8 cellular contexts compared by ENCODE assay signal in the genomic region with DNA sequence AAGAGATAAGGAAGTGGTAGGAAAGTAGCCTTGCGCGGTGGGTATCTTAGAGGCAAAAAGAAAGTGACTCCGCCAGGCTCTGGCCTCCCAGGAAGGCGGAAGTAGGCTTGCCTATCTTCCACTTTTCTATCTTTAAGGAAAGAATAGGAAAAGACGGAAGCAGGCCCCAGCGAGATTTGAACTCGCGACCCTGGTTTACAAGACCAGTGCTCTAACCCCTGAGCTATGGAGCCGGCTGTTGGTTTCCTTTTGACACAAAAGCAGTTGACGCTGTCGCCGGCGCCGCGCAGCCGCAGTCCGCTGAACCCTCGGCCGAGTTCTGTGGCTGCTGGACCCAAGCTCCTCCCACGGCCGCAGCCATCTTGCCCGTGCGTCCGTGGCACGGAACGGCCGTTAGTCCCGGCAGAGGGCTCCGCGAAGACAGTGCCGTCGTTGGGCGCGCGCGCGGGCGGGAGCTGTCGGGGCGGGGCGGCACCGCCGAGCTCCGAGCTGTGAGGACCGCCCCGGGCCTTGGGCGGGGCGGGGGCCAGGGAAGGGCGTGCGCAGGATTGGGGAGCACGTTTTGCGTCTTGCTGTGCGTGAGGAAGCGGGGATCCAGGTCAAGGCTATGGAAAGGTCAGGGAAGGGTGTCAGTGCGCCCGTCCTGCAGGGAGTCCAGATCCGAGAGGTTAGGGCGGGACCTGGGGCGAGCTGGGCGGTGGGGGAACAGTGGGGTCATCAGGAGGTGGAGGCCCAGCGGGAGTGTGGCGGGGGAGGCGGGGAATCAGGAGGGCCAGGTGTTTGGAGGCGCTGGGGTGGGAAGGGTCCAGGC. TPM values are rescaled to one million over a fixed set of nuclear protein-coding genes. Genes with fewer than 3 reads are reported as not detected.
DNase-seq lines count a peak whose midpoint lies in the region; ATAC-seq and TF ChIP-seq lines count a peak whose summit lies in the region.

No MANE protein-coding gene starts in this region.

- no peak for TF ChIP-seq CTCF in kidney epithelial cell (IDR thresholded peaks at IDR 0.05; ENCODE audit: insufficient read depth, low read length, poor library complexity, severe bottlenecking)

- DNase-seq in T-helper 2 cell (peak; percentile 91 to 96 (median 93)), caudate nucleus (lab: John Stamatoyannopoulos, UW) (no peak), kidney epithelial cell (ENCODE audit: low read depth) (no peak), NCI-H187 treated with DMSO at 0.1 percent for 48 hours (lab: John Stamatoyannopoulos, UW) (no peak), NCI-H748 treated with DMSO at 0.1 percent for 48 hours (lab: John Stamatoyannopoulos, UW) (no peak)
- peak; percentile 90 to 95 for DNase-seq in stimulated activated CD4-positive, alpha-beta T cell treated with anti-CD3 and anti-CD28 coated beads, Interleukin-1b, Interleukin-23, amount 100 ng/mL, for 4 hours (ENCODE audit: low read depth in 2 of 2)

- H3K27me3 ChIP-seq in kidney epithelial cell (ENCODE audit: control insufficient read depth, insufficient read depth, low read length), result no peaks in the 10 kb centered on the region

- H3K4me3 ChIP-seq in kidney epithelial cell (ENCODE audit: low read depth, low read length), result peak overlapping the region; percentile 81

- H3K36me3 ChIP-seq in kidney epithelial cell (ENCODE audit: control insufficient read depth, insufficient read depth, low read length), result no peaks in the 10 kb centered on the region

- H3K27ac ChIP-seq in caudate nucleus (ENCODE audit: low read depth, low read length), result peak overlapping the region; percentile 90

- peak; percentile 32 for ATAC-seq in GM18870 (IDR thresholded peaks at IDR 0.05; ENCODE audit: unreplicated experiment)
- ATAC-seq in HG03095 (IDR thresholded peaks at IDR 0.05; ENCODE audit: unreplicated experiment), result peak; percentile 53

RNA-seq across cellular contexts. Expression of gene TRIM7, which starts 13.3 kb away (rescaled TPM):
- total RNA-seq in kidney epithelial cell, result 2.9 and 4.4 TPM in 2 replicates

RNA-seq across cellular contexts. Expression of gene TRIM41, which starts 31.4 kb away (rescaled TPM):
- total RNA-seq in kidney epithelial cell, result 15.8 and 17.5 TPM in 2 replicates

RNA-seq across cellular contexts. Expression of gene OR2V2, which starts 44.3 kb away (rescaled TPM):
- not detected in 2 replicates for total RNA-seq in kidney epithelial cell

RNA-seq across cellular contexts. Expression of gene RACK1, which starts 52.0 kb away (rescaled TPM):
- 4,909 and 5,323 TPM in 2 replicates for total RNA-seq in kidney epithelial cell

Comparison
In these comparisons a context has a peak if more than half of its experiments do, and no peak if none do; other contexts are left out.
1. DNase-seq: peak in T-helper 2 cell (5 of 5) and stimulated activated CD4-positive, alpha-beta T cell treated with anti-CD3 and anti-CD28 coated beads, Interleukin-1b, Interleukin-23, amount 100 ng/mL, for 4 hours (2 of 2); none in caudate nucleus (0 of 61), kidney epithelial cell (single experiment), NCI-H187 treated with DMSO at 0.1 percent for 48 hours (single experiment) and NCI-H748 treated with DMSO at 0.1 percent for 48 hours (single experiment).